Comparison of ENCODE assay signal across 11 cellular contexts in the genomic region with DNA sequence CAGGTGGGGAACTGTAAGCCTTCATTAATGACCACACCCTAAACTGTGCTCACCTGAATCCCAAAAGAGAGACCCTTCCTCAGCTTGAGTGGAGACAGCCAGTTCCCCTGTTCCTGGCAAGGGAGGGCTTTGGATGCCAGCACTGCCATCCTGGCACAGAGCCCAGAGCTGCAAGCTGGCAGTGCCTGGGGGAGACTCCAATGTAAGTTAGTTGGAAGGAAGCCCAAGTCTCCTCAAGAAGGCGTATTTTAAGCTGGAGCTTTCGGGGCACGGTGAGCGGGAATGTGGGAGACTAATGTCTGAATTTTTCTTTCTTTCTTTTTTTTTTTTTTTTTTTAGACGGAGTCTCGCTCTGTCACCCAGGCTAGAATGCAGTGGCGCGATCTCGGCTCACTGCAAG. TPM values are rescaled to one million over a fixed set of nuclear protein-coding genes. Genes with fewer than 3 reads are reported as not detected.
DNase-seq lines count a peak whose midpoint lies in the region; ATAC-seq and TF ChIP-seq lines count a peak whose summit lies in the region.
"Had no signal": no experiment of that assay in that cellular context is flagged by ENCODE, and none has a peak within 500 bp of the region (broad histone marks: within the 10 kb centered on the region; RNA-seq: fewer than 3 reads in every experiment).

No MANE protein-coding gene starts in this region.

- H3F3A ChIP-seq in smooth muscle cell (ENCODE audit: low read depth): peaks cover 12% of the 10 kb centered on the region

- H3K79me2 ChIP-seq in smooth muscle cell (ENCODE audit: low read depth): peaks cover 69% of the 10 kb centered on the region

- TF ChIP-seq EP300 in Ishikawa (IDR thresholded peaks at IDR 0.05; ENCODE audit: borderline replicate concordance): no peak

- no peak for TF ChIP-seq POLR2A in right lobe of liver (IDR thresholded peaks at IDR 0.05)

- H3K36me3 ChIP-seq in right lobe of liver (no peaks in the 10 kb centered on the region), smooth muscle cell (ENCODE audit: low read depth) (no peaks in the 10 kb centered on the region)

- no peak overlapping the region for H3K9ac ChIP-seq in smooth muscle cell (ENCODE audit: low read depth)

- intact Hi-C loops in right lobe of liver (cut with DNase I): no loop called here

- no peaks in the 10 kb centered on the region for H3K27me3 ChIP-seq in right lobe of liver
- no peaks in the 10 kb centered on the region for H3K27me3 ChIP-seq in smooth muscle cell (ENCODE audit: low read depth)

- peak overlapping the region; percentile 92 to 96 (median 92) for H3K27ac ChIP-seq in right lobe of liver
- peak overlapping the region; percentile 61 for H3K27ac ChIP-seq in temporal lobe (ENCODE audit: low read depth, low read length)
- H3K27ac ChIP-seq in smooth muscle cell (ENCODE audit: low read depth): no peak overlapping the region

- H3K4me1 ChIP-seq in right lobe of liver (peaks cover 0 to 51% (median 16%) of the 10 kb centered on the region in 4 donors), smooth muscle cell (ENCODE audit: low read depth) (peaks cover 29% of the 10 kb centered on the region)

- peak overlapping the region in 1 of 3 donors; percentile 92 for H3K4me3 ChIP-seq in right lobe of liver
- H3K4me3 ChIP-seq in smooth muscle cell: no peak overlapping the region

- peaks cover 68% of the 10 kb centered on the region for H4K20me1 ChIP-seq in smooth muscle cell (ENCODE audit: low read depth)

- no peak for ATAC-seq in right lobe of liver
- no peak for ATAC-seq in HG03469 (IDR thresholded peaks at IDR 0.05; ENCODE audit: unreplicated experiment)

- no peak overlapping the region for H2AFZ ChIP-seq in smooth muscle cell (ENCODE audit: low read depth)

- DNase-seq in astrocyte of the hippocampus (ENCODE audit: low read depth, low spot score) (peak; percentile 41), right lobe of liver (peak; percentile 50 to 74 (median 73)), smooth muscle cell (lab: John Stamatoyannopoulos, UW; ENCODE audit: unreplicated experiment) (no peak)
- no peak for DNase-seq in activated CD4-positive, alpha-beta T cell treated with anti-CD3 and anti-CD28 coated beads, Interleukin-2, amount 50 U/mL, for 48 hours
- DNase-seq: GDM1, SIG-M5 had no signal

- no peak for TF ChIP-seq CTCF in right lobe of liver (IDR thresholded peaks at IDR 0.05)
- no peak for TF ChIP-seq CTCF in smooth muscle cell (IDR thresholded peaks at IDR 0.05; ENCODE audit: borderline replicate concordance, insufficient read depth, poor library complexity, severe bottlenecking)

- H3K4me2 ChIP-seq in smooth muscle cell: no peak overlapping the region

- H3K9me3 ChIP-seq in right lobe of liver: no peaks in the 10 kb centered on the region
- H3K9me3 ChIP-seq in smooth muscle cell (replicated peaks; ENCODE audit: low read depth): no peaks in the 10 kb centered on the region

- TF ChIP-seq RAD21 in Ishikawa (IDR thresholded peaks at IDR 0.05; ENCODE audit: low read depth): no peak

- WGBS in right lobe of liver (ENCODE audit: insufficient coverage, low coverage, low lambda C conversion rate, missing lambda C conversion rate): 57% methylated on average over 5 of the region's 9 CpGs
- 95% methylated on average over 8 of the region's 9 CpGs for WGBS in smooth muscle cell (ENCODE audit: low lambda C conversion rate)

TF ChIP-seq in Ishikawa, 13 proteins besides CTCF, POLR2A, EP300 and RAD21:
- TF ChIP-seq NFIC (IDR thresholded peaks at IDR 0.05) (peak; percentile 91), TEAD4 (IDR thresholded peaks at IDR 0.05) (no peak), TCF12 (IDR thresholded peaks at IDR 0.05; ENCODE audit: low read depth) (peak; percentile 49; the same call in 1 of the 2 replicates), CREB1 (IDR thresholded peaks at IDR 0.05; ENCODE audit: low read depth) (no peak), TAF1 (IDR thresholded peaks at IDR 0.05; ENCODE audit: low read depth) (no peak), ZBTB7A (IDR thresholded peaks at IDR 0.05; ENCODE audit: low read depth) (peak; percentile 79; the same call in 1 of the 2 replicates), MAX (IDR thresholded peaks at IDR 0.05) (0 out of 2 replicates have a peak, but pooled peaks have one; percentile 10)
TF ChIP-seq in Ishikawa: peak in this region for 4.

RNA-seq across cellular contexts. Expression of gene CDC42EP4, which starts 4.7 kb away (rescaled TPM):
- total RNA-seq in right lobe of liver (10 to 100 TPM; 27.5 to 34.9 (median 30.9) TPM), temporal lobe (59.3 TPM), smooth muscle cell (13.4 and 15.1 TPM in 2 replicates)
- 21.2 and 21.4 TPM in 2 replicates for polyA plus RNA-seq in smooth muscle cell

RNA-seq across cellular contexts. Expression of gene CPSF4L, which starts 45.5 kb away (rescaled TPM):
- total RNA-seq in right lobe of liver (not detected), temporal lobe (not detected), smooth muscle cell (not detected in 2 replicates)
- 0.30 TPM in 1 of 2 replicates, not detected in the other for polyA plus RNA-seq in smooth muscle cell
- total RNA-seq: dermis microvascular lymphatic vessel endothelial cell had no signal
- polyA plus RNA-seq: keratinocyte had no signal

Comparison
In these comparisons a context has a peak if more than half of its experiments do, and no peak if none do; other contexts are left out.
1. DNase-seq: peak in astrocyte of the hippocampus (single experiment) and right lobe of liver (3 of 3); none in activated CD4-positive, alpha-beta T cell treated with anti-CD3 and anti-CD28 coated beads, Interleukin-2, amount 50 U/mL, for 48 hours (0 of 2) and smooth muscle cell (single experiment).